ENCODE assay signal across 10 cellular contexts in genomic region chrX:74251006-74251930, GRCh38. TPM values are rescaled to one million over a fixed set of nuclear protein-coding genes. Genes with fewer than 3 reads are reported as not detected.
DNase-seq lines count a peak whose midpoint lies in the region; TF ChIP-seq lines count a peak whose summit lies in the region.
"Had no signal": no experiment of that assay in that cellular context is flagged by ENCODE, and none has a peak within 500 bp of the region (broad histone marks: within the 10 kb centered on the region; RNA-seq: fewer than 3 reads in every experiment).

No MANE protein-coding gene starts in this region.

- 50 to 54% methylated on average over 2 of the region's 2 CpGs for WGBS in GM23248 (ENCODE audit: low coverage in 1 of 2, low lambda C conversion rate in 2 of 2, missing lambda C conversion rate in 2 of 2), 2 experiments

- intact Hi-C loops in posterior vena cava (cut with DNase I), result no loop called here

- no peak for TF ChIP-seq CTCF in fibroblast of villous mesenchyme (IDR thresholded peaks at IDR 0.05; ENCODE audit: insufficient read depth, low read depth, low read length)

- H3K4me3 ChIP-seq in GM23248 (no peak overlapping the region), SJSA1 (no peak overlapping the region), fibroblast of villous mesenchyme (ENCODE audit: low read depth, low read length) (no peak overlapping the region)

- H3K79me2 ChIP-seq in GM23248 (ENCODE audit: insufficient read depth), result peaks cover 50% of the 10 kb centered on the region

- peak; percentile 41 for DNase-seq in GM23248
- DNase-seq in SJSA1 (ENCODE audit: low read depth in 1 of 2, low spot score in 2 of 2), result peak; percentile 48 to 54
- peak; percentile 84 for DNase-seq in fibroblast of villous mesenchyme (ENCODE audit: low read depth)
- peak; percentile 71 for DNase-seq in renal cortical epithelial cell (ENCODE audit: low read depth)
- DNase-seq in NCI-H2029 (lab: John Stamatoyannopoulos, UW), result no peak
- no peak for DNase-seq in stimulated activated naive CD4-positive, alpha-beta T cell (lab: John Stamatoyannopoulos, UW)
- DNase-seq in posterior vena cava (ENCODE audit: low spot score), result no peak
- DNase-seq in AG08396 (ENCODE audit: low spot score), result no peak
- DNase-seq: NCI-H146 had no signal

- peak overlapping the region; percentile 48 for H3K27ac ChIP-seq in GM23248
- peak overlapping the region; percentile 79 for H3K27ac ChIP-seq in SJSA1

- in situ Hi-C loops in GM23248 (cut with MboI), result no loop called here

- 0 out of 2 replicates have a peak, but pooled peaks cover 4% of the 10 kb centered on the region for H3F3A ChIP-seq in GM23248 (ENCODE audit: insufficient read depth)

- peaks cover 37% of the 10 kb centered on the region for H3K4me1 ChIP-seq in GM23248 (ENCODE audit: insufficient read depth)
- peaks cover 40% of the 10 kb centered on the region for H3K4me1 ChIP-seq in SJSA1 (replicated peaks)

- no peak overlapping the region for H3K4me2 ChIP-seq in GM23248 (ENCODE audit: unreplicated experiment)

- H3K9me3 ChIP-seq in GM23248 (ENCODE audit: low read depth) (no peaks in the 10 kb centered on the region), SJSA1 (replicated peaks) (no peaks in the 10 kb centered on the region)

- H4K20me1 ChIP-seq in GM23248 (ENCODE audit: insufficient read depth), result no peaks in the 10 kb centered on the region

- H3K36me3 ChIP-seq in GM23248 (ENCODE audit: low read depth) (peaks cover 9% of the 10 kb centered on the region; the same call in 1 of the 2 replicates), SJSA1 (peaks cover 18% of the 10 kb centered on the region)

- H3K27me3 ChIP-seq in GM23248 (replicated peaks; ENCODE audit: insufficient read depth) (no peaks in the 10 kb centered on the region), SJSA1 (replicated peaks) (no peaks in the 10 kb centered on the region)

- no peak overlapping the region for H2AFZ ChIP-seq in GM23248

- H3K9ac ChIP-seq in GM23248, result no peak overlapping the region

- no peaks in the 10 kb centered on the region for H3K9me2 ChIP-seq in GM23248 (ENCODE audit: insufficient read depth)

RNA-seq across cellular contexts. Expression of gene ZCCHC13, which starts 52.7 kb away (rescaled TPM):
- total RNA-seq in GM23248 (2014; rRNA removed; shearing (Covaris generic)), result not detected in 2 replicates
- polyA plus RNA-seq in GM23248 (2016; fragmentation: Nextera tagmentation; extraction: Ambion mirVana), result not detected in 2 replicates
- total RNA-seq in SJSA1 (2014; rRNA removed; shearing (Covaris generic)), result not detected in 2 replicates
- not detected in 2 replicates for total RNA-seq in fibroblast of villous mesenchyme
- total RNA-seq in renal cortical epithelial cell, result not detected in 2 replicates
- total RNA-seq in posterior vena cava, result not detected
- total RNA-seq: activated CD8-positive, alpha-beta memory T cell treated with anti-CD3 and anti-CD28 coated beads for 36 hours had no signal

Comparison
In these comparisons a context has a peak if more than half of its experiments do, and no peak if none do; other contexts are left out.
1. DNase-seq: peak in GM23248 (single experiment), SJSA1 (2 of 2), fibroblast of villous mesenchyme (single experiment) and renal cortical epithelial cell (single experiment); none in NCI-H2029 (single experiment), stimulated activated naive CD4-positive, alpha-beta T cell (0 of 6), posterior vena cava (single experiment) and AG08396 (single experiment).